ENCODE assay signal across 37 cellular contexts in genomic region chr16:851209-851810, GRCh38. TPM values are rescaled to one million over a fixed set of nuclear protein-coding genes. Genes with fewer than 3 reads are reported as not detected.
"Had no signal": no experiment of that assay in that cellular context is flagged by ENCODE, and none has a peak within 500 bp of the region (broad histone marks: within the 10 kb centered on the region; RNA-seq: fewer than 3 reads in every experiment).

No MANE protein-coding gene starts in this region.

- ATAC-seq: activated CD8-positive, alpha-beta memory T cell treated with anti-CD3 and anti-CD28 coated beads, Interleukin-2, amount 10 ng/mL, durations not matched to agents 7 days and 5 days; activated T-cell treated with anti-CD3 and anti-CD28 coated beads, Interleukin-2, amount 50 U/mL, for 72 hours; activated T-helper 17 cell treated with anti-CD3 and anti-CD28 coated beads, Interleukin-2, amount 50 U/mL, for 72 hours; K562; PC-3 had no signal

- H3K4me3 ChIP-seq: K562, Peyer's patch had no signal

- DNase-seq: activated CD4-positive, alpha-beta memory T cell treated with anti-CD3 and anti-CD28 coated beads, Interleukin-2, amount 10 ng/mL, durations not matched to agents 7 days and 5 days; activated CD4-positive, alpha-beta T cell treated with anti-CD3 and anti-CD28 coated beads for 1 hour; activated CD4-positive, alpha-beta T cell treated with anti-CD3 and anti-CD28 coated beads for 48 hours; activated CD4-positive, CD25-positive, alpha-beta regulatory T cell; activated CD8-positive, alpha-beta memory T cell treated with anti-CD3 and anti-CD28 coated beads for 24 hours; activated CD8-positive, alpha-beta memory T cell treated with anti-CD3 and anti-CD28 coated beads, Interleukin-2, amount 10 ng/mL, durations not matched to agents 7 days and 5 days; activated CD8-positive, alpha-beta memory T cell treated with anti-CD3 and anti-CD28 coated beads, Interleukin-2, amount 50 U/mL, for 48 hours; activated effector memory CD4-positive, alpha-beta T cell treated with anti-CD3 and anti-CD28 coated beads, Interleukin-2, amount 50 U/mL, for 16 hours; activated naive CD4-positive, alpha-beta T cell; activated naive CD4-positive, alpha-beta T cell treated with anti-CD3 and anti-CD28 coated beads, Interleukin-2, amount 50 U/mL, for 16 hours; activated naive CD8-positive, alpha-beta T cell treated with anti-CD3 and anti-CD28 coated beads for 36 hours; activated T-cell treated with anti-CD3 and anti-CD28 coated beads, Interleukin-2, amount 50 U/mL, for 72 hours; amniotic stem cell; brain microvascular endothelial cell; NCI-H1092 treated with DMSO at 0.1 percent for 48 hours; NCI-H1417; NCI-H146; NCI-H187; NCI-H2029 treated with DMSO at 0.1 percent for 48 hours; NCI-H2107; NCI-H2171; NCI-H510A; NCI-H526; NCI-H748 treated with DMSO at 0.1 percent for 48 hours; NK-92 treated with Interleukin-12 subunit alpha and Interleukin-12 subunit beta, amount 100 ng/mL, for 24 hours; PC-3; Peyer's patch; RPMI8226; SW 1271; T-helper 1 cell; T1000; WERI-Rb-1 had no signal

- H3K36me3 Mint-ChIP-seq: activated CD8-positive, alpha-beta memory T cell treated with anti-CD3 and anti-CD28 coated beads, Interleukin-2, amount 10 ng/mL, durations not matched to agents 7 days and 5 days; activated naive CD8-positive, alpha-beta T cell treated with anti-CD3 and anti-CD28 coated beads for 36 hours had no signal

- H3K4me1 Mint-ChIP-seq: activated CD4-positive, alpha-beta memory T cell treated with anti-CD3 and anti-CD28 coated beads, Interleukin-2, amount 10 ng/mL, durations not matched to agents 7 days and 5 days; activated CD8-positive, alpha-beta memory T cell treated with anti-CD3 and anti-CD28 coated beads, Interleukin-2, amount 10 ng/mL, durations not matched to agents 7 days and 5 days; activated naive CD8-positive, alpha-beta T cell treated with anti-CD3 and anti-CD28 coated beads for 36 hours; activated T-helper 17 cell treated with anti-CD3 and anti-CD28 coated beads, Interleukin-2, amount 50 U/mL, for 72 hours had no signal

- H3K4me3 Mint-ChIP-seq: activated CD4-positive, alpha-beta memory T cell treated with anti-CD3 and anti-CD28 coated beads, Interleukin-2, amount 10 ng/mL, durations not matched to agents 7 days and 5 days; activated CD8-positive, alpha-beta memory T cell treated with anti-CD3 and anti-CD28 coated beads, Interleukin-2, amount 10 ng/mL, durations not matched to agents 7 days and 5 days; activated naive CD8-positive, alpha-beta T cell treated with anti-CD3 and anti-CD28 coated beads for 36 hours; activated T-cell treated with anti-CD3 and anti-CD28 coated beads, Interleukin-2, amount 50 U/mL, for 72 hours; activated T-helper 17 cell treated with anti-CD3 and anti-CD28 coated beads, Interleukin-2, amount 50 U/mL, for 72 hours had no signal

- H3K27me3 Mint-ChIP-seq: activated CD4-positive, alpha-beta memory T cell treated with anti-CD3 and anti-CD28 coated beads, Interleukin-2, amount 10 ng/mL, durations not matched to agents 7 days and 5 days; activated CD8-positive, alpha-beta memory T cell treated with anti-CD3 and anti-CD28 coated beads, Interleukin-2, amount 10 ng/mL, durations not matched to agents 7 days and 5 days; activated naive CD8-positive, alpha-beta T cell treated with anti-CD3 and anti-CD28 coated beads for 36 hours; activated T-helper 17 cell treated with anti-CD3 and anti-CD28 coated beads, Interleukin-2, amount 50 U/mL, for 72 hours had no signal

- H3K27ac Mint-ChIP-seq: activated CD4-positive, alpha-beta memory T cell treated with anti-CD3 and anti-CD28 coated beads, Interleukin-2, amount 10 ng/mL, durations not matched to agents 7 days and 5 days; activated CD8-positive, alpha-beta memory T cell treated with anti-CD3 and anti-CD28 coated beads, Interleukin-2, amount 10 ng/mL, durations not matched to agents 7 days and 5 days; activated naive CD8-positive, alpha-beta T cell treated with anti-CD3 and anti-CD28 coated beads for 36 hours; activated T-cell treated with anti-CD3 and anti-CD28 coated beads, Interleukin-2, amount 50 U/mL, for 72 hours; activated T-helper 17 cell treated with anti-CD3 and anti-CD28 coated beads, Interleukin-2, amount 50 U/mL, for 72 hours had no signal

- H3K9me3 Mint-ChIP-seq: activated naive CD8-positive, alpha-beta T cell treated with anti-CD3 and anti-CD28 coated beads for 36 hours; activated T-helper 17 cell treated with anti-CD3 and anti-CD28 coated beads, Interleukin-2, amount 50 U/mL, for 72 hours had no signal

- H3K36me3 ChIP-seq: brain microvascular endothelial cell, Peyer's patch, WERI-Rb-1 had no signal

- H3K27ac ChIP-seq: brain microvascular endothelial cell, Peyer's patch, WERI-Rb-1 had no signal

- H3K9me3 ChIP-seq: Peyer's patch had no signal

- H3K4me1 ChIP-seq: Peyer's patch had no signal

- H3K27me3 ChIP-seq: brain microvascular endothelial cell, Peyer's patch had no signal

RNA-seq across cellular contexts. Expression of gene GNG13, which starts 50.8 kb away (rescaled TPM):
- total RNA-seq: activated CD4-positive, alpha-beta memory T cell treated with anti-CD3 and anti-CD28 coated beads, Interleukin-2, amount 10 ng/mL, durations not matched to agents 7 days and 5 days; activated CD8-positive, alpha-beta memory T cell treated with anti-CD3 and anti-CD28 coated beads, Interleukin-2, amount 10 ng/mL, durations not matched to agents 7 days and 5 days; activated naive CD8-positive, alpha-beta T cell treated with anti-CD3 and anti-CD28 coated beads for 36 hours; activated T-cell treated with anti-CD3 and anti-CD28 coated beads, Interleukin-2, amount 50 U/mL, for 72 hours; activated T-helper 17 cell treated with anti-CD3 and anti-CD28 coated beads, Interleukin-2, amount 50 U/mL, for 72 hours; aorta; K562; M059J; PC-3; T-helper 2 cell treated with Interferon-gamma antibody and Interleukin-4, amounts not matched to agents 100 ng/mL and 5 ng/mL, for 36 hours had no signal
- polyA plus RNA-seq: aorta, K562 had no signal
